ENCODE assay signal across 27 cellular contexts in the genomic region with DNA sequence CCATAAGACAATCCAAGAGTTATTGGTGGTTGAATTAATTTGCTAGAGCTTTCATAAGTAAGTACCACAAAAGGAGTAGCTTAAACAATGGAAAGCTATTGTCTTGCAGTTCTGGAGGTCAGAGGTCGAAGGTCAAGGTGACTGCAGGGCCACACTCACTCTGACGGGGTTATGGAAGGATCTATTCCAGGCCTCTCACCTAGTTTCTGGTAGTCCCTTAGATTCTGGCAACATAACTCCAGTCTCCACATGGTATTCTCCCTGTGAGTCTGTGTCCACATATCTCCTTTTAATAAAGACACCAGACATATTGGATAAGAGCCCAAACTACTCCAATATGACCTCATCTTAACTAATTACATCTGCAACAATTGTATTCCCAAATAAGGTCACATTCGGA.
"Had no signal": no experiment of that assay in that cellular context is flagged by ENCODE, and none has a peak within 500 bp of the region (broad histone marks: within the 10 kb centered on the region; RNA-seq: fewer than 3 reads in every experiment).

No MANE protein-coding gene starts in this region.

- H3K27me3 ChIP-seq: brain microvascular endothelial cell, SJCRH30 had no signal

- H2AFZ ChIP-seq: PC-9 had no signal

- H3K36me3 ChIP-seq: brain microvascular endothelial cell, SJCRH30, WERI-Rb-1 had no signal

- H3K4me2 ChIP-seq: PC-9 had no signal

- H3K9me3 ChIP-seq: SJCRH30 had no signal

- H3K4me3 ChIP-seq: PC-9, SJCRH30, SK-N-MC had no signal

- DNase-seq: activated CD4-positive, alpha-beta memory T cell treated with anti-CD3 and anti-CD28 coated beads, Interleukin-2, amount 10 ng/mL, durations not matched to agents 7 days and 5 days; activated CD4-positive, alpha-beta T cell treated with anti-CD3 and anti-CD28 coated beads for 1 hour; activated CD4-positive, alpha-beta T cell treated with anti-CD3 and anti-CD28 coated beads for 48 hours; activated CD4-positive, CD25-positive, alpha-beta regulatory T cell; activated CD8-positive, alpha-beta memory T cell treated with anti-CD3 and anti-CD28 coated beads for 24 hours; activated CD8-positive, alpha-beta memory T cell treated with anti-CD3 and anti-CD28 coated beads, Interleukin-2, amount 10 ng/mL, durations not matched to agents 7 days and 5 days; activated CD8-positive, alpha-beta memory T cell treated with anti-CD3 and anti-CD28 coated beads, Interleukin-2, amount 50 U/mL, for 48 hours; activated effector memory CD4-positive, alpha-beta T cell treated with Interleukin-2 at 50 U/mL for 16 hours; activated naive CD4-positive, alpha-beta T cell treated with anti-CD3 and anti-CD28 coated beads, Interleukin-2, amount 10 ng/mL, durations not matched to agents 7 days and 5 days; activated naive CD8-positive, alpha-beta T cell treated with anti-CD3 and anti-CD28 coated beads, Interleukin-2, amount 50 U/mL, for 24 hours; activated T-cell treated with anti-CD3 and anti-CD28 coated beads, Interleukin-2, amount 50 U/mL, for 48 hours; amniotic stem cell; aorta; brain microvascular endothelial cell; central memory CD4-positive, alpha-beta T cell; NCI-H1048; NCI-H1436 treated with DMSO at 0.1 percent for 48 hours; NCI-H1694 treated with DMSO at 0.1 percent for 48 hours; NCI-H2029; NCI-H345; NCI-H524 treated with DMSO at 0.1 percent for 48 hours; PC-9; SHP77; SJCRH30; T1000; WERI-Rb-1 had no signal

- H3K4me1 ChIP-seq: SJCRH30 had no signal

- H3K27ac ChIP-seq: brain microvascular endothelial cell, PC-9, SJCRH30, SK-N-MC, WERI-Rb-1 had no signal
